ENCODE assay signal across 1 cellular context in the genomic region with DNA sequence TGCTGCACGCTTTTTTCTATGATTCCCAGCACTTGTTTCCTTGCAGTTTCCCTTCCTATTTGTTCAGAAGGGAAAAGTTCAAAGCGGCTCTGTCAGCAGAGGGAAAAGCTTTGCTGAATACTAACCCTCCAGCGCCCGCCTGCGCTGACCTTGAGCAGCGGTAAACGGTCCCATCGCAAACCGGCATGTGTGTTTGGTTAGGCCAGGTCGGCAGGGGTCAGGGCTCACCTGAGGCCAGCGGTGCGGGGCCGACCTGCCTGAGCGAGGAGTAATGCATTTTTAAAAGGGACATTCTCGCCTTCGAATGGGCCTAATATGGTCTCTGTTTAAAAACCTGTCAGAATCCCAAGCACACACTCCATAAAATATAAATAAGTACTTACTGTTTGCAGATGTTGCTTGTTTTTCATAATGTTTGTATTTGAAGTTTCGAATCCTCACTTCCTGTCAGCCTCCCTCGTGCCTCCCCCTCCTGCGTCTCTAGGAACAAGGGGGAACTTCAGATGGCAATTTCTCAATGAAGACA.
TF ChIP-seq lines count a peak whose summit lies in the region.

No MANE protein-coding gene starts in this region.

TF ChIP-seq in HepG2, 621 proteins besides CTCF, POLR2A, EP300 and RAD21 (continued from another document and continues in another):
- TF ChIP-seq MYNN (CRISPR knock-in tag; IDR thresholded peaks at IDR 0.05; ENCODE audit: low read depth) (no peak), IKZF1 (IDR thresholded peaks at IDR 0.05) (no peak), ZNF790 (CRISPR knock-in tag; IDR thresholded peaks at IDR 0.05; ENCODE audit: borderline replicate concordance) (0 out of 2 replicates have a peak, but pooled peaks have one; percentile 44), CEBPG (CRISPR knock-in tag; IDR thresholded peaks at IDR 0.05) (peak; percentile 78), SMAD1 (CRISPR knock-in tag; IDR thresholded peaks at IDR 0.05; ENCODE audit: borderline replicate concordance, low read depth) (no peak), SRF (IDR thresholded peaks at IDR 0.05; ENCODE audit: low read depth, low read length) (peak; percentile 60), ESRRA (CRISPR knock-in tag; IDR thresholded peaks at IDR 0.05; ENCODE audit: low read depth) (peak; percentile 98), ZNF12 (CRISPR knock-in tag; IDR thresholded peaks at IDR 0.05) (peak; percentile 78; the same call in 1 of the 2 replicates), ZBTB7B (CRISPR knock-in tag; IDR thresholded peaks at IDR 0.05) (no peak; the same call in none of the 2 replicates), MAF1 (CRISPR knock-in tag; IDR thresholded peaks at IDR 0.05; ENCODE audit: borderline replicate concordance) (peak; percentile 66; the same call in 1 of the 2 replicates), CAMTA2 (CRISPR knock-in tag; IDR thresholded peaks at IDR 0.05; ENCODE audit: borderline replicate concordance) (no peak), FOXO1 (CRISPR knock-in tag; IDR thresholded peaks at IDR 0.05) (peak; percentile 98), HNRNPK (IDR thresholded peaks at IDR 0.05; ENCODE audit: low read depth, low read length, poor library complexity, severe bottlenecking) (no peak), SP140L (CRISPR knock-in tag; IDR thresholded peaks at IDR 0.05; ENCODE audit: borderline replicate concordance) (peak; percentile 65; the same call in 1 of the 2 replicates), HES4 (CRISPR knock-in tag; IDR thresholded peaks at IDR 0.05; ENCODE audit: borderline replicate concordance) (no peak), ZKSCAN8 (CRISPR knock-in tag; IDR thresholded peaks at IDR 0.05; ENCODE audit: borderline replicate concordance) (peak; percentile 75; the same call in 1 of the 2 replicates), ELF1 (CRISPR knock-in tag; IDR thresholded peaks at IDR 0.05) (peak; percentile 64; the same call in 1 of the 2 replicates), ASH2L (IDR thresholded peaks at IDR 0.05; ENCODE audit: insufficient read length, low read depth, low read length) (peak; percentile 87), ZNF713 (CRISPR knock-in tag; IDR thresholded peaks at IDR 0.05) (no peak), ZNF788 (CRISPR knock-in tag; IDR thresholded peaks at IDR 0.05; ENCODE audit: borderline replicate concordance) (peak; percentile 97), TSC22D2 (CRISPR knock-in tag; IDR thresholded peaks at IDR 0.05; ENCODE audit: borderline replicate concordance) (no peak), ZNF180 (CRISPR knock-in tag; IDR thresholded peaks at IDR 0.05; ENCODE audit: borderline replicate concordance, low read depth) (peak; percentile 66; the same call in 1 of the 2 replicates), ATF7 (IDR thresholded peaks at IDR 0.05) (no peak), ATF7 (CRISPR knock-in tag; IDR thresholded peaks at IDR 0.05) (peak; percentile 70; the same call in 1 of the 2 replicates), ETV5 (CRISPR knock-in tag; IDR thresholded peaks at IDR 0.05; ENCODE audit: borderline replicate concordance) (peak; percentile 92), ADNP (CRISPR knock-in tag; IDR thresholded peaks at IDR 0.05) (peak; percentile 79; the same call in 1 of the 2 replicates), SATB2 (CRISPR knock-in tag; IDR thresholded peaks at IDR 0.05) (0 out of 2 replicates have a peak, but pooled peaks have one; percentile 44), ZNF292 (CRISPR knock-in tag; IDR thresholded peaks at IDR 0.05; ENCODE audit: borderline replicate concordance, low read depth) (peak; percentile 92), RBFOX2 (IDR thresholded peaks at IDR 0.05; ENCODE audit: low read depth, low read length) (peak; percentile 64), RFX3 (CRISPR knock-in tag; IDR thresholded peaks at IDR 0.05) (peak; percentile 30; the same call in 1 of the 2 replicates), CHD4 (IDR thresholded peaks at IDR 0.05; ENCODE audit: borderline replicate concordance, low read length) (peak; percentile 9; the same call in 1 of the 2 replicates)
- TF ChIP-seq, protein P1, sequence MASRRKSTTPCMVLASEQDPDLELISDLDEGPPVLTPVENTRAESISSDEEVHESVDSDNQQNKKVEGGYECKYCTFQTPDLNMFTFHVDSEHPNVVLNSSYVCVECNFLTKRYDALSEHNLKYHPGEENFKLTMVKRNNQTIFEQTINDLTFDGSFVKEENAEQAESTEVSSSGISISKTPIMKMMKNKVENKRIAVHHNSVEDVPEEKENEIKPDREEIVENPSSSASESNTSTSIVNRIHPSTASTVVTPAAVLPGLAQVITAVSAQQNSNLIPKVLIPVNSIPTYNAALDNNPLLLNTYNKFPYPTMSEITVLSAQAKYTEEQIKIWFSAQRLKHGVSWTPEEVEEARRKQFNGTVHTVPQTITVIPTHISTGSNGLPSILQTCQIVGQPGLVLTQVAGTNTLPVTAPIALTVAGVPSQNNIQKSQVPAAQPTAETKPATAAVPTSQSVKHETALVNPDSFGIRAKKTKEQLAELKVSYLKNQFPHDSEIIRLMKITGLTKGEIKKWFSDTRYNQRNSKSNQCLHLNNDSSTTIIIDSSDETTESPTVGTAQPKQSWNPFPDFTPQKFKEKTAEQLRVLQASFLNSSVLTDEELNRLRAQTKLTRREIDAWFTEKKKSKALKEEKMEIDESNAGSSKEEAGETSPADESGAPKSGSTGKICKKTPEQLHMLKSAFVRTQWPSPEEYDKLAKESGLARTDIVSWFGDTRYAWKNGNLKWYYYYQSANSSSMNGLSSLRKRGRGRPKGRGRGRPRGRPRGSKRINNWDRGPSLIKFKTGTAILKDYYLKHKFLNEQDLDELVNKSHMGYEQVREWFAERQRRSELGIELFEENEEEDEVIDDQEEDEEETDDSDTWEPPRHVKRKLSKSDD (CRISPR knock-in tag; IDR thresholded peaks at IDR 0.05; ENCODE audit: low read depth) = peak; percentile 69
- TF ChIP-seq, protein P2, sequence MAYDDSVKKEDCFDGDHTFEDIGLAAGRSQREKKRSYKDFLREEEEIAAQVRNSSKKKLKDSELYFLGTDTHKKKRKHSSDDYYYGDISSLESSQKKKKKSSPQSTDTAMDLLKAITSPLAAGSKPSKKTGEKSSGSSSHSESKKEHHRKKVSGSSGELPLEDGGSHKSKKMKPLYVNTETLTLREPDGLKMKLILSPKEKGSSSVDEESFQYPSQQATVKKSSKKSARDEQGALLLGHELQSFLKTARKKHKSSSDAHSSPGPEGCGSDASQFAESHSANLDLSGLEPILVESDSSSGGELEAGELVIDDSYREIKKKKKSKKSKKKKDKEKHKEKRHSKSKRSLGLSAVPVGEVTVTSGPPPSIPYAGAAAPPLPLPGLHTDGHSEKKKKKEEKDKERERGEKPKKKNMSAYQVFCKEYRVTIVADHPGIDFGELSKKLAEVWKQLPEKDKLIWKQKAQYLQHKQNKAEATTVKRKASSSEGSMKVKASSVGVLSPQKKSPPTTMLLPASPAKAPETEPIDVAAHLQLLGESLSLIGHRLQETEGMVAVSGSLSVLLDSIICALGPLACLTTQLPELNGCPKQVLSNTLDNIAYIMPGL (CRISPR knock-in tag; IDR thresholded peaks at IDR 0.05; ENCODE audit: borderline replicate concordance in 1 of 2, low read depth in 1 of 2) = peak; percentile 79 to 90
- TF ChIP-seq, protein P3, sequence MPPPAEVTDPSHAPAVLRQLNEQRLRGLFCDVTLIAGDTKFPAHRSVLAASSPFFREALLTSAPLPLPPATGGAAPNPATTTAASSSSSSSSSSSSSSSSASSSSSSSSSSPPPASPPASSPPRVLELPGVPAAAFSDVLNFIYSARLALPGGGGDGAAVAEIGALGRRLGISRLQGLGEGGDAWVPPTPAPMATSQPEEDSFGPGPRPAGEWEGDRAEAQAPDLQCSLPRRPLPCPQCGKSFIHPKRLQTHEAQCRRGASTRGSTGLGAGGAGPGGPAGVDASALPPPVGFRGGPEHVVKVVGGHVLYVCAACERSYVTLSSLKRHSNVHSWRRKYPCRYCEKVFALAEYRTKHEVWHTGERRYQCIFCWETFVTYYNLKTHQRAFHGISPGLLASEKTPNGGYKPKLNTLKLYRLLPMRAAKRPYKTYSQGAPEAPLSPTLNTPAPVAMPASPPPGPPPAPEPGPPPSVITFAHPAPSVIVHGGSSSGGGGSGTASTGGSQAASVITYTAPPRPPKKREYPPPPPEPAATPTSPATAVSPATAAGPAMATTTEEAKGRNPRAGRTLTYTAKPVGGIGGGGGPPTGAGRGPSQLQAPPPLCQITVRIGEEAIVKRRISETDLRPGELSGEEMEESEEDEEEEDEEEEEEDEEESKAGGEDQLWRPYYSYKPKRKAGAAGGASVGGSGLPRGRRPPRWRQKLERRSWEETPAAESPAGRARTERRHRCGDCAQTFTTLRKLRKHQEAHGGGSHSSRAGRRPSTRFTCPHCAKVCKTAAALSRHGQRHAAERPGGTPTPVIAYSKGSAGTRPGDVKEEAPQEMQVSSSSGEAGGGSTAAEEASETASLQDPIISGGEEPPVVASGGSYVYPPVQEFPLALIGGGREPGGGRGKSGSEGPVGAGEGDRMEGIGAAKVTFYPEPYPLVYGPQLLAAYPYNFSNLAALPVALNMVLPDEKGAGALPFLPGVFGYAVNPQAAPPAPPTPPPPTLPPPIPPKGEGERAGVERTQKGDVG (CRISPR knock-in tag; IDR thresholded peaks at IDR 0.05; ENCODE audit: borderline replicate concordance) = peak; percentile 91; the same call in 1 of the 2 replicates
- TF ChIP-seq, protein P4, sequence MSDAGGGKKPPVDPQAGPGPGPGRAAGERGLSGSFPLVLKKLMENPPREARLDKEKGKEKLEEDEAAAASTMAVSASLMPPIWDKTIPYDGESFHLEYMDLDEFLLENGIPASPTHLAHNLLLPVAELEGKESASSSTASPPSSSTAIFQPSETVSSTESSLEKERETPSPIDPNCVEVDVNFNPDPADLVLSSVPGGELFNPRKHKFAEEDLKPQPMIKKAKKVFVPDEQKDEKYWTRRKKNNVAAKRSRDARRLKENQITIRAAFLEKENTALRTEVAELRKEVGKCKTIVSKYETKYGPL (CRISPR knock-in tag; IDR thresholded peaks at IDR 0.05) = no peak; the same call in 1 of the 2 replicates
- TF ChIP-seq, protein P5, sequence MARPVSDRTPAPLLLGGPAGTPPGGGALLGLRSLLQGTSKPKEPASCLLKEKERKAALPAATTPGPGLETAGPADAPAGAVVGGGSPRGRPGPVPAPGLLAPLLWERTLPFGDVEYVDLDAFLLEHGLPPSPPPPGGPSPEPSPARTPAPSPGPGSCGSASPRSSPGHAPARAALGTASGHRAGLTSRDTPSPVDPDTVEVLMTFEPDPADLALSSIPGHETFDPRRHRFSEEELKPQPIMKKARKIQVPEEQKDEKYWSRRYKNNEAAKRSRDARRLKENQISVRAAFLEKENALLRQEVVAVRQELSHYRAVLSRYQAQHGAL (CRISPR knock-in tag; IDR thresholded peaks at IDR 0.05; ENCODE audit: not compliant biosample characterization) = peak; percentile 80
- TF ChIP-seq, protein P6, sequence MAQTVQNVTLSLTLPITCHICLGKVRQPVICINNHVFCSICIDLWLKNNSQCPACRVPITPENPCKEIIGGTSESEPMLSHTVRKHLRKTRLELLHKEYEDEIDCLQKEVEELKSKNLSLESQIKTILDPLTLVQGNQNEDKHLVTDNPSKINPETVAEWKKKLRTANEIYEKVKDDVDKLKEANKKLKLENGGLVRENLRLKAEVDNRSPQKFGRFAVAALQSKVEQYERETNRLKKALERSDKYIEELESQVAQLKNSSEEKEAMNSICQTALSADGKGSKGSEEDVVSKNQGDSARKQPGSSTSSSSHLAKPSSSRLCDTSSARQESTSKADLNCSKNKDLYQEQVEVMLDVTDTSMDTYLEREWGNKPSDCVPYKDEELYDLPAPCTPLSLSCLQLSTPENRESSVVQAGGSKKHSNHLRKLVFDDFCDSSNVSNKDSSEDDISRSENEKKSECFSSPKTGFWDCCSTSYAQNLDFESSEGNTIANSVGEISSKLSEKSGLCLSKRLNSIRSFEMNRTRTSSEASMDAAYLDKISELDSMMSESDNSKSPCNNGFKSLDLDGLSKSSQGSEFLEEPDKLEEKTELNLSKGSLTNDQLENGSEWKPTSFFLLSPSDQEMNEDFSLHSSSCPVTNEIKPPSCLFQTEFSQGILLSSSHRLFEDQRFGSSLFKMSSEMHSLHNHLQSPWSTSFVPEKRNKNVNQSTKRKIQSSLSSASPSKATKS (CRISPR knock-in tag; IDR thresholded peaks at IDR 0.05) = peak; percentile 56; the same call in 1 of the 2 replicates
- TF ChIP-seq, protein P7, sequence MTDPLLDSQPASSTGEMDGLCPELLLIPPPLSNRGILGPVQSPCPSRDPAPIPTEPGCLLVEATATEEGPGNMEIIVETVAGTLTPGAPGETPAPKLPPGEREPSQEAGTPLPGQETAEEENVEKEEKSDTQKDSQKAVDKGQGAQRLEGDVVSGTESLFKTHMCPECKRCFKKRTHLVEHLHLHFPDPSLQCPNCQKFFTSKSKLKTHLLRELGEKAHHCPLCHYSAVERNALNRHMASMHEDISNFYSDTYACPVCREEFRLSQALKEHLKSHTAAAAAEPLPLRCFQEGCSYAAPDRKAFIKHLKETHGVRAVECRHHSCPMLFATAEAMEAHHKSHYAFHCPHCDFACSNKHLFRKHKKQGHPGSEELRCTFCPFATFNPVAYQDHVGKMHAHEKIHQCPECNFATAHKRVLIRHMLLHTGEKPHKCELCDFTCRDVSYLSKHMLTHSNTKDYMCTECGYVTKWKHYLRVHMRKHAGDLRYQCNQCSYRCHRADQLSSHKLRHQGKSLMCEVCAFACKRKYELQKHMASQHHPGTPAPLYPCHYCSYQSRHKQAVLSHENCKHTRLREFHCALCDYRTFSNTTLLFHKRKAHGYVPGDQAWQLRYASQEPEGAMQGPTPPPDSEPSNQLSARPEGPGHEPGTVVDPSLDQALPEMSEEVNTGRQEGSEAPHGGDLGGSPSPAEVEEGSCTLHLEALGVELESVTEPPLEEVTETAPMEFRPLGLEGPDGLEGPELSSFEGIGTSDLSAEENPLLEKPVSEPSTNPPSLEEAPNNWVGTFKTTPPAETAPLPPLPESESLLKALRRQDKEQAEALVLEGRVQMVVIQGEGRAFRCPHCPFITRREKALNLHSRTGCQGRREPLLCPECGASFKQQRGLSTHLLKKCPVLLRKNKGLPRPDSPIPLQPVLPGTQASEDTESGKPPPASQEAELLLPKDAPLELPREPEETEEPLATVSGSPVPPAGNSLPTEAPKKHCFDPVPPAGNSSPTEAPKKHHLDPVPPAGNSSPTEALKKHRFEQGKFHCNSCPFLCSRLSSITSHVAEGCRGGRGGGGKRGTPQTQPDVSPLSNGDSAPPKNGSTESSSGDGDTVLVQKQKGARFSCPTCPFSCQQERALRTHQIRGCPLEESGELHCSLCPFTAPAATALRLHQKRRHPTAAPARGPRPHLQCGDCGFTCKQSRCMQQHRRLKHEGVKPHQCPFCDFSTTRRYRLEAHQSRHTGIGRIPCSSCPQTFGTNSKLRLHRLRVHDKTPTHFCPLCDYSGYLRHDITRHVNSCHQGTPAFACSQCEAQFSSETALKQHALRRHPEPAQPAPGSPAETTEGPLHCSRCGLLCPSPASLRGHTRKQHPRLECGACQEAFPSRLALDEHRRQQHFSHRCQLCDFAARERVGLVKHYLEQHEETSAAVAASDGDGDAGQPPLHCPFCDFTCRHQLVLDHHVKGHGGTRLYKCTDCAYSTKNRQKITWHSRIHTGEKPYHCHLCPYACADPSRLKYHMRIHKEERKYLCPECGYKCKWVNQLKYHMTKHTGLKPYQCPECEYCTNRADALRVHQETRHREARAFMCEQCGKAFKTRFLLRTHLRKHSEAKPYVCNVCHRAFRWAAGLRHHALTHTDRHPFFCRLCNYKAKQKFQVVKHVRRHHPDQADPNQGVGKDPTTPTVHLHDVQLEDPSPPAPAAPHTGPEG (CRISPR knock-in tag; IDR thresholded peaks at IDR 0.05) = peak; percentile 59; the same call in 1 of the 2 replicates
